Comparison of ENCODE assay signal across 20 cellular contexts in genomic region chr22:43392385-43392989, GRCh38. TPM values are rescaled to one million over a fixed set of nuclear protein-coding genes. Genes with fewer than 3 reads are reported as not detected.
DNase-seq lines count a peak whose midpoint lies in the region; ATAC-seq, FAIRE-seq and TF ChIP-seq lines count a peak whose summit lies in the region.
"Had no signal": no experiment of that assay in that cellular context is flagged by ENCODE, and none has a peak within 500 bp of the region (broad histone marks: within the 10 kb centered on the region; RNA-seq: fewer than 3 reads in every experiment).

No MANE protein-coding gene starts in this region.

- TF ChIP-seq POLR2A in GM12891 (IDR thresholded peaks at IDR 0.05; ENCODE audit: low read depth, low read length): no peak

- H3K9me3 Mint-ChIP-seq in activated naive CD4-positive, alpha-beta T cell treated with anti-CD3 and anti-CD28 coated beads, Interleukin-2, amount 10 ng/mL, durations not matched to agents 7 days and 5 days: no peaks in the 10 kb centered on the region
- peaks cover 6% of the 10 kb centered on the region for H3K9me3 Mint-ChIP-seq in mesothelial cell of epicardium
- no peaks in the 10 kb centered on the region for H3K9me3 Mint-ChIP-seq in stimulated activated effector memory CD8-positive, alpha-beta T cell treated with anti-CD3 and anti-CD28 coated beads, Interleukin-12 subunit alpha, Interleukin-12 subunit beta, amount 100 ng/mL, for 72 hours
- H3K9me3 Mint-ChIP-seq: CD4-positive, alpha-beta T cell had no signal

- CTCF ChIA-PET in activated naive CD4-positive, alpha-beta T cell treated with anti-CD3 and anti-CD28 coated beads, Interleukin-2, amount 10 ng/mL, durations not matched to agents 7 days and 5 days (lab: Charles Lee): interaction anchor here (0.5 to 1.1 kb wide), 2 partner anchors 31 to 399 kb away, joined by 3 read pairs; no protein-coding TSS in a partner anchor

- H3K36me3 Mint-ChIP-seq in activated naive CD4-positive, alpha-beta T cell treated with anti-CD3 and anti-CD28 coated beads, Interleukin-2, amount 10 ng/mL, durations not matched to agents 7 days and 5 days: no peaks in the 10 kb centered on the region
- no peaks in the 10 kb centered on the region for H3K36me3 Mint-ChIP-seq in mesothelial cell of epicardium
- H3K36me3 Mint-ChIP-seq in stimulated activated effector memory CD8-positive, alpha-beta T cell treated with anti-CD3 and anti-CD28 coated beads, Interleukin-12 subunit alpha, Interleukin-12 subunit beta, amount 100 ng/mL, for 72 hours: no peaks in the 10 kb centered on the region

- no peaks in the 10 kb centered on the region for H3K4me1 Mint-ChIP-seq in activated naive CD4-positive, alpha-beta T cell treated with anti-CD3 and anti-CD28 coated beads, Interleukin-2, amount 10 ng/mL, durations not matched to agents 7 days and 5 days
- H3K4me1 Mint-ChIP-seq in mesothelial cell of epicardium: peaks cover 15% of the 10 kb centered on the region
- peaks cover 7% of the 10 kb centered on the region for H3K4me1 Mint-ChIP-seq in stimulated activated effector memory CD8-positive, alpha-beta T cell treated with anti-CD3 and anti-CD28 coated beads, Interleukin-12 subunit alpha, Interleukin-12 subunit beta, amount 100 ng/mL, for 72 hours

- no peak overlapping the region for H3K27ac Mint-ChIP-seq in activated naive CD4-positive, alpha-beta T cell treated with anti-CD3 and anti-CD28 coated beads, Interleukin-2, amount 10 ng/mL, durations not matched to agents 7 days and 5 days
- H3K27ac Mint-ChIP-seq in mesothelial cell of epicardium: peak overlapping the region; percentile 55
- H3K27ac Mint-ChIP-seq in stimulated activated effector memory CD8-positive, alpha-beta T cell treated with anti-CD3 and anti-CD28 coated beads, Interleukin-12 subunit alpha, Interleukin-12 subunit beta, amount 100 ng/mL, for 72 hours: peak overlapping the region; percentile 15
- H3K27ac Mint-ChIP-seq: CD4-positive, alpha-beta T cell had no signal

- peak; percentile 13 for DNase-seq in activated naive CD4-positive, alpha-beta T cell treated with anti-CD3 and anti-CD28 coated beads, Interleukin-2, amount 10 ng/mL, durations not matched to agents 7 days and 5 days
- no peak for DNase-seq in activated naive CD4-positive, alpha-beta T cell treated with Interleukin-2 at 50 U/mL for 16 hours
- DNase-seq in NCI-H69 (lab: John Stamatoyannopoulos, UW) (peak; percentile 75), mesothelial cell of epicardium (ENCODE audit: low spot score in 2 of 2, unreplicated experiment in 2 of 2) (no peak), NCI-H345 (lab: John Stamatoyannopoulos, UW) (no peak), GM12891 (ENCODE audit: insufficient read length, low spot score) (no peak), epidermal melanocyte (ENCODE audit: insufficient read length, low spot score) (no peak)
- DNase-seq in stimulated activated effector memory CD8-positive, alpha-beta T cell treated with anti-CD3 and anti-CD28 coated beads, Interleukin-12 subunit alpha, Interleukin-12 subunit beta, amount 100 ng/mL, for 72 hours (ENCODE audit: low spot score in 2 of 2): no peak
- DNase-seq: BE2C; Calu3; CD4-positive, alpha-beta T cell; DMS79; GOT3; NCI-H1436; NCI-H2029; NCI-H82; SJCRH30 had no signal

- H3K27me3 Mint-ChIP-seq in activated naive CD4-positive, alpha-beta T cell treated with anti-CD3 and anti-CD28 coated beads, Interleukin-2, amount 10 ng/mL, durations not matched to agents 7 days and 5 days: peaks cover 20% of the 10 kb centered on the region
- H3K27me3 Mint-ChIP-seq in mesothelial cell of epicardium (ENCODE audit: low read depth): peaks cover 12% of the 10 kb centered on the region

- ATAC-seq in stimulated activated effector memory CD8-positive, alpha-beta T cell treated with anti-CD3 and anti-CD28 coated beads, Interleukin-12 subunit alpha, Interleukin-12 subunit beta, amount 100 ng/mL, for 72 hours: no peak

- no peak for FAIRE-seq in GM12891 (lab: Jason Lieb, UNC)
- FAIRE-seq: A204.1 had no signal

- H3K4me3 Mint-ChIP-seq in activated naive CD4-positive, alpha-beta T cell treated with anti-CD3 and anti-CD28 coated beads, Interleukin-2, amount 10 ng/mL, durations not matched to agents 7 days and 5 days: no peak overlapping the region
- H3K4me3 Mint-ChIP-seq in mesothelial cell of epicardium: no peak overlapping the region
- no peak overlapping the region for H3K4me3 Mint-ChIP-seq in stimulated activated effector memory CD8-positive, alpha-beta T cell treated with anti-CD3 and anti-CD28 coated beads, Interleukin-12 subunit alpha, Interleukin-12 subunit beta, amount 100 ng/mL, for 72 hours
- H3K4me3 Mint-ChIP-seq: CD4-positive, alpha-beta T cell had no signal

- TF ChIP-seq CTCF in mesothelial cell of epicardium (IDR thresholded peaks at IDR 0.05; ENCODE audit: unreplicated experiment): no peak

TF ChIP-seq in GM12891, 5 proteins besides CTCF, POLR2A, EP300 and RAD21:
- TF ChIP-seq PAX5 (IDR thresholded peaks at IDR 0.05; ENCODE audit: insufficient read depth, low read length, severe bottlenecking): no peak
- TF ChIP-seq TAF1 (IDR thresholded peaks at IDR 0.05; ENCODE audit: low read depth, low read length): no peak
- no peak for TF ChIP-seq POLR2AphosphoS5 (IDR thresholded peaks at IDR 0.05; ENCODE audit: low read depth, low read length)
- no peak for TF ChIP-seq POU2F2 (IDR thresholded peaks at IDR 0.05; ENCODE audit: low read depth, low read length)
- TF ChIP-seq SPI1 (IDR thresholded peaks at IDR 0.05; ENCODE audit: low read depth, low read length): no peak

RNA-seq across cellular contexts. Expression of gene MPPED1, which starts 19.3 kb away (rescaled TPM):
- 0.76 to 1.2 TPM (median 0.86 TPM) in 3 replicates for total RNA-seq in mesothelial cell of epicardium
- not detected for polyA plus RNA-seq in GM12891 (2012; ENCODE audit: low read depth, missing spikeins)
- total RNA-seq: Calu3; CD4-positive, alpha-beta T cell; M059J; NCI-H460; SJCRH30 had no signal

RNA-seq across cellular contexts. Expression of gene SCUBE1, which starts 49.3 kb away (rescaled TPM):
- 16.2 to 19.4 TPM (median 19.3 TPM) in 3 replicates for total RNA-seq in mesothelial cell of epicardium
- 0.01 TPM for polyA plus RNA-seq in GM12891 (2012; ENCODE audit: low read depth, missing spikeins)
- total RNA-seq: CD4-positive, alpha-beta T cell had no signal

Comparison
In these comparisons a context has a peak if more than half of its experiments do, and no peak if none do; other contexts are left out.
1. DNase-seq: peak in activated naive CD4-positive, alpha-beta T cell treated with anti-CD3 and anti-CD28 coated beads, Interleukin-2, amount 10 ng/mL, durations not matched to agents 7 days and 5 days (single experiment) and NCI-H69 (single experiment); none in activated naive CD4-positive, alpha-beta T cell treated with Interleukin-2 at 50 U/mL for 16 hours (single experiment), mesothelial cell of epicardium (0 of 2), stimulated activated effector memory CD8-positive, alpha-beta T cell treated with anti-CD3 and anti-CD28 coated beads, Interleukin-12 subunit alpha, Interleukin-12 subunit beta, amount 100 ng/mL, for 72 hours (0 of 2), NCI-H345 (single experiment), GM12891 (single experiment) and epidermal melanocyte (single experiment).